In genomic region chr9:357560-357959, GRCh38 we compare ENCODE assay signal across 24 cellular contexts.
DNase-seq lines count a peak whose midpoint lies in the region; ATAC-seq, FAIRE-seq and TF ChIP-seq lines count a peak whose summit lies in the region.
"Had no signal": no experiment of that assay in that cellular context is flagged by ENCODE, and none has a peak within 500 bp of the region (broad histone marks: within the 10 kb centered on the region; RNA-seq: fewer than 3 reads in every experiment).

No MANE protein-coding gene starts in this region.

- H3K4me3 ChIP-seq in right lobe of liver (no peak overlapping the region), HepG2 (replicated peaks in 1 of 3; ENCODE audit: insufficient read depth in 1 of 3, low read depth in 2 of 3, low read length in 3 of 3) (no peak overlapping the region)
- H3K4me3 ChIP-seq: gastrocnemius medialis, stomach, tibial artery had no signal

- H3K36me3 ChIP-seq in right lobe of liver, result no peaks in the 10 kb centered on the region
- H3K36me3 ChIP-seq in HepG2 (replicated peaks in 1 of 2; ENCODE audit: control insufficient read depth in 1 of 2, insufficient read depth in 2 of 2, low read length in 2 of 2), result no peaks in the 10 kb centered on the region
- H3K36me3 ChIP-seq: gastrocnemius medialis, stomach, tibial artery had no signal

- POLR2A ChIA-PET in HepG2 (lab: Yijun Ruan, JAX), result no interaction called here

- TF ChIP-seq POLR2A in right lobe of liver (IDR thresholded peaks at IDR 0.05) (no peak), HepG2 (IDR thresholded peaks at IDR 0.05; ENCODE audit: insufficient read depth in 1 of 2, low read depth in 2 of 2, low read length in 2 of 2) (no peak), erythroblast (IDR thresholded peaks at IDR 0.05; ENCODE audit: low read length) (no peak)

- 54% methylated on average over 4 of the region's 4 CpGs for WGBS in right lobe of liver (ENCODE audit: insufficient coverage, low coverage, low lambda C conversion rate, missing lambda C conversion rate)
- 53% methylated on average over 4 of the region's 4 CpGs for WGBS in HepG2 (ENCODE audit: low lambda C conversion rate)

- no peaks in the 10 kb centered on the region for H3K4me1 Mint-ChIP-seq in chondrocyte (ENCODE audit: low read depth)
- H3K4me1 Mint-ChIP-seq: activated naive CD8-positive, alpha-beta T cell treated with anti-CD3 and anti-CD28 coated beads, Interleukin-2, amount 50 U/mL, for 24 hours had no signal

- H3K9me3 ChIP-seq in right lobe of liver, result no peaks in the 10 kb centered on the region
- no peaks in the 10 kb centered on the region for H3K9me3 ChIP-seq in HepG2 (ENCODE audit: low read length)
- H3K9me3 ChIP-seq: gastrocnemius medialis, stomach, tibial artery had no signal

- DNase-seq in right lobe of liver (no peak), HepG2 (ENCODE audit: low spot score) (no peak), OCI-M1 (lab: John Stamatoyannopoulos, UW) (peak; percentile 20), erythroblast (lab: John Stamatoyannopoulos, UW) (peak; percentile 68 to 71), NCI-H526 (lab: John Stamatoyannopoulos, UW) (no peak), DMS153 treated with DMSO at 0.1 percent for 48 hours (lab: John Stamatoyannopoulos, UW; ENCODE audit: unreplicated experiment) (no peak), chondrocyte (ENCODE audit: low spot score) (no peak)
- DNase-seq: ACHN; activated CD4-positive, CD25-positive, alpha-beta regulatory T cell; activated CD8-positive, alpha-beta memory T cell treated with anti-CD3 and anti-CD28 coated beads, Interleukin-2, amount 50 U/mL, for 48 hours; activated naive CD8-positive, alpha-beta T cell treated with anti-CD3 and anti-CD28 coated beads, Interleukin-2, amount 50 U/mL, for 24 hours; DND-41; gastrocnemius medialis; HCEC 1CT; hippocampal formation; mesendoderm; NCI-H1436 treated with DMSO at 0.1 percent for 48 hours; NCI-H2107; NCI-H446; stomach; tibial artery had no signal

- H3K27me3 Mint-ChIP-seq in chondrocyte (ENCODE audit: low read depth), result peaks cover 30% of the 10 kb centered on the region
- H3K27me3 Mint-ChIP-seq: activated naive CD8-positive, alpha-beta T cell treated with anti-CD3 and anti-CD28 coated beads, Interleukin-2, amount 50 U/mL, for 24 hours had no signal

- no peaks in the 10 kb centered on the region for H3K9me3 Mint-ChIP-seq in chondrocyte (ENCODE audit: low read depth)
- H3K9me3 Mint-ChIP-seq: activated naive CD8-positive, alpha-beta T cell treated with anti-CD3 and anti-CD28 coated beads, Interleukin-2, amount 50 U/mL, for 24 hours; activated T-helper 2 cell treated with anti-CD3 and anti-CD28 coated beads, Interferon-gamma antibody, Interleukin-2, Interleukin-4, amounts not matched to agents 10 μg/mL and 5 μg/mL and 100 μg/mL, durations not matched to agents 14 hours and 24 hours and 36 hours had no signal

- H3K27ac ChIP-seq in right lobe of liver, result no peak overlapping the region
- no peak overlapping the region for H3K27ac ChIP-seq in HepG2 (ENCODE audit: extremely low read length, insufficient read depth, low read length)
- H3K27ac ChIP-seq: gastrocnemius medialis, stomach, tibial artery had no signal

- intact Hi-C loops in right lobe of liver (cut with DNase I), result no loop called here
- intact Hi-C loops in HepG2 (cut with micrococcal nuclease; ENCODE audit: unreplicated experiment), result no loop called here

- H4K20me1 ChIP-seq in HepG2 (ENCODE audit: insufficient read depth, low read length), result no peaks in the 10 kb centered on the region

- H3K4me1 ChIP-seq in right lobe of liver (no peaks in the 10 kb centered on the region), HepG2 (ENCODE audit: insufficient read depth, low read length) (no peaks in the 10 kb centered on the region)
- H3K4me1 ChIP-seq: gastrocnemius medialis had no signal

- no peak overlapping the region for H2AFZ ChIP-seq in HepG2 (ENCODE audit: low read length)

- H3K27ac Mint-ChIP-seq in chondrocyte (ENCODE audit: unreplicated experiment), result no peak overlapping the region
- H3K27ac Mint-ChIP-seq: activated naive CD8-positive, alpha-beta T cell treated with anti-CD3 and anti-CD28 coated beads, Interleukin-2, amount 50 U/mL, for 24 hours; activated T-helper 2 cell treated with anti-CD3 and anti-CD28 coated beads, Interferon-gamma antibody, Interleukin-2, Interleukin-4, amounts not matched to agents 10 μg/mL and 5 μg/mL and 100 μg/mL, durations not matched to agents 14 hours and 24 hours and 36 hours had no signal

- FAIRE-seq in HepG2 (lab: Jason Lieb, UNC), result no peak
- FAIRE-seq: GM18507 had no signal

- ATAC-seq in right lobe of liver (peak in 3 of 4 donors; percentile 31 to 43 (median 32)), HepG2 (no peak)
- ATAC-seq: activated naive CD8-positive, alpha-beta T cell treated with anti-CD3 and anti-CD28 coated beads, Interleukin-2, amount 50 U/mL, for 24 hours; gastrocnemius medialis; left lobe of liver had no signal

- no peak overlapping the region for H3K4me3 Mint-ChIP-seq in chondrocyte (ENCODE audit: unreplicated experiment)
- H3K4me3 Mint-ChIP-seq: activated naive CD8-positive, alpha-beta T cell treated with anti-CD3 and anti-CD28 coated beads, Interleukin-2, amount 50 U/mL, for 24 hours had no signal

- H3K79me2 ChIP-seq in HepG2 (ENCODE audit: insufficient read depth, low read length), result no peaks in the 10 kb centered on the region

- no TSS peak for BruUV-seq in HepG2 (replicated peaks; lab: Mats Ljungman, UMichigan)

- H3K4me2 ChIP-seq in HepG2 (ENCODE audit: low read depth, low read length), result no peak overlapping the region

- TF ChIP-seq RAD21 in HepG2 (CRISPR knock-in tag; IDR thresholded peaks at IDR 0.05), result no peak

- TF ChIP-seq CTCF in right lobe of liver (IDR thresholded peaks at IDR 0.05) (no peak), HepG2 (CRISPR knock-in tag; IDR thresholded peaks at IDR 0.05) (no peak), chondrocyte (IDR thresholded peaks at IDR 0.05) (no peak)

- no peaks in the 10 kb centered on the region for H3K36me3 Mint-ChIP-seq in chondrocyte (ENCODE audit: low read depth)

- CTCF ChIA-PET in HepG2 (lab: Yijun Ruan, JAX; ENCODE audit: low intra/inter-chr PET ratio, low total read pairs), result no interaction called here

- no peak for TF ChIP-seq EP300 in HepG2 (IDR thresholded peaks at IDR 0.05; ENCODE audit: low read depth in 2 of 2, low read length in 2 of 2)
- no peak for TF ChIP-seq EP300 in HepG2 (CRISPR knock-in tag; IDR thresholded peaks at IDR 0.05; ENCODE audit: borderline replicate concordance)

- H3K9ac ChIP-seq in HepG2 (ENCODE audit: insufficient read depth, low read depth, low read length), result no peak overlapping the region

- in situ Hi-C loops in HepG2 (cut with HindIII; ENCODE audit: extremely low pct_ligation_motif_present, low pct_unique_long_range_greater_than_20kb), result no loop called here

- H3K27me3 ChIP-seq in right lobe of liver (no peaks in the 10 kb centered on the region), HepG2 (ENCODE audit: control insufficient read depth in 1 of 2, insufficient read depth in 2 of 2, low read length in 2 of 2) (no peaks in the 10 kb centered on the region)
- H3K27me3 ChIP-seq: gastrocnemius medialis, stomach, tibial artery had no signal

TF ChIP-seq in HepG2, 621 proteins besides CTCF, POLR2A, EP300 and RAD21:
- TF ChIP-seq ZNF839 (CRISPR knock-in tag; IDR thresholded peaks at IDR 0.05; ENCODE audit: borderline replicate concordance), result no peak
- TF ChIP-seq TP53 (CRISPR knock-in tag; conservative IDR thresholded peaks at IDR 0.05), result no peak
- no peak for TF ChIP-seq KLF6 (CRISPR knock-in tag; IDR thresholded peaks at IDR 0.05)
- no peak for TF ChIP-seq PBX2 (CRISPR knock-in tag; IDR thresholded peaks at IDR 0.05)
- no peak for TF ChIP-seq ZNF598 (CRISPR knock-in tag; IDR thresholded peaks at IDR 0.05; ENCODE audit: borderline replicate concordance)
- no peak for TF ChIP-seq ZNF251 (CRISPR knock-in tag; IDR thresholded peaks at IDR 0.05)
- TF ChIP-seq HES4 (CRISPR knock-in tag; IDR thresholded peaks at IDR 0.05; ENCODE audit: borderline replicate concordance), result no peak
- TF ChIP-seq, protein P1, sequence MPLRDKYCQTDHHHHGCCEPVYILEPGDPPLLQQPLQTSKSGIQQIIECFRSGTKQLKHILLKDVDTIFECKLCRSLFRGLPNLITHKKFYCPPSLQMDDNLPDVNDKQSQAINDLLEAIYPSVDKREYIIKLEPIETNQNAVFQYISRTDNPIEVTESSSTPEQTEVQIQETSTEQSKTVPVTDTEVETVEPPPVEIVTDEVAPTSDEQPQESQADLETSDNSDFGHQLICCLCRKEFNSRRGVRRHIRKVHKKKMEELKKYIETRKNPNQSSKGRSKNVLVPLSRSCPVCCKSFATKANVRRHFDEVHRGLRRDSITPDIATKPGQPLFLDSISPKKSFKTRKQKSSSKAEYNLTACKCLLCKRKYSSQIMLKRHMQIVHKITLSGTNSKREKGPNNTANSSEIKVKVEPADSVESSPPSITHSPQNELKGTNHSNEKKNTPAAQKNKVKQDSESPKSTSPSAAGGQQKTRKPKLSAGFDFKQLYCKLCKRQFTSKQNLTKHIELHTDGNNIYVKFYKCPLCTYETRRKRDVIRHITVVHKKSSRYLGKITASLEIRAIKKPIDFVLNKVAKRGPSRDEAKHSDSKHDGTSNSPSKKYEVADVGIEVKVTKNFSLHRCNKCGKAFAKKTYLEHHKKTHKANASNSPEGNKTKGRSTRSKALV (CRISPR knock-in tag; IDR thresholded peaks at IDR 0.05), result no peak
- no peak for TF ChIP-seq ZNF564 (CRISPR knock-in tag; IDR thresholded peaks at IDR 0.05)

Comparison
In these comparisons a context has a peak if more than half of its experiments do, and no peak if none do; other contexts are left out.
1. DNase-seq: peak in OCI-M1 (single experiment) and erythroblast (2 of 2); none in right lobe of liver (0 of 3), HepG2 (single experiment), NCI-H526 (0 of 2), DMS153 treated with DMSO at 0.1 percent for 48 hours (single experiment) and chondrocyte (single experiment).